In genomic region chr13:44340508-44340907, GRCh38 we compare ENCODE assay signal across 25 cellular contexts. TPM values are rescaled to one million over a fixed set of nuclear protein-coding genes. Genes with fewer than 3 reads are reported as not detected.
"Had no signal": no experiment of that assay in that cellular context is flagged by ENCODE, and none has a peak within 500 bp of the region (broad histone marks: within the 10 kb centered on the region; RNA-seq: fewer than 3 reads in every experiment).

No MANE protein-coding gene starts in this region.

- H3K4me3 ChIP-seq: adrenal gland, Peyer's patch had no signal

- H3K4me1 ChIP-seq: adrenal gland, Peyer's patch had no signal

- H3K9me3 ChIP-seq: adrenal gland, Peyer's patch had no signal

- DNase-seq: activated CD4-positive, alpha-beta T cell treated with anti-CD3 and anti-CD28 coated beads for 48 hours; activated CD4-positive, alpha-beta T cell treated with anti-CD3 and anti-CD28 coated beads, Interleukin-2, amount 50 U/mL, for 4 hours; activated CD4-positive, CD25-positive, alpha-beta regulatory T cell treated with anti-CD3 and anti-CD28 coated beads, Interleukin-2, amount 50 U/mL, for 72 hours; activated CD8-positive, alpha-beta memory T cell treated with anti-CD3 and anti-CD28 coated beads, Interleukin-2, amount 50 U/mL, for 48 hours; activated CD8-positive, alpha-beta T cell treated with anti-CD3 and anti-CD28 coated beads, Interleukin-2, amount 10 ng/mL, durations not matched to agents 7 days and 5 days; activated naive CD4-positive, alpha-beta T cell treated with anti-CD3 and anti-CD28 coated beads, Interleukin-2, amount 50 U/mL, for 16 hours; activated naive CD8-positive, alpha-beta T cell treated with anti-CD3 and anti-CD28 coated beads, Interleukin-2, amount 10 ng/mL, durations not matched to agents 7 days and 5 days; activated T-cell treated with anti-CD3 and anti-CD28 coated beads, Interleukin-2, amount 50 U/mL, for 1 hour; adrenal gland; anterior cingulate cortex; cerebellar nuclear complex; Karpas-422; MM.1S; NCI-H1105; NCI-H1436; NCI-H1694 treated with DMSO at 0.1 percent for 48 hours; NCI-H2029 treated with DMSO at 0.1 percent for 48 hours; NCI-H226; NCI-H526; Peyer's patch; SIG-M5; T-helper 17 cell; T-helper 9 cell had no signal

- H3K36me3 ChIP-seq: adrenal gland, Peyer's patch had no signal

- H3K27me3 ChIP-seq: adrenal gland, Peyer's patch had no signal

- H3K27ac ChIP-seq: adrenal gland, Peyer's patch, RWPE1 had no signal

- ATAC-seq: activated CD8-positive, alpha-beta T cell treated with anti-CD3 and anti-CD28 coated beads, Interleukin-2, amount 10 ng/mL, durations not matched to agents 7 days and 5 days; T-helper 17 cell; WTC11 had no signal

RNA-seq across cellular contexts. Expression of gene SERP2, which starts 33.1 kb away (rescaled TPM):
- total RNA-seq: T-helper 17 cell had no signal
